In the genomic region with DNA sequence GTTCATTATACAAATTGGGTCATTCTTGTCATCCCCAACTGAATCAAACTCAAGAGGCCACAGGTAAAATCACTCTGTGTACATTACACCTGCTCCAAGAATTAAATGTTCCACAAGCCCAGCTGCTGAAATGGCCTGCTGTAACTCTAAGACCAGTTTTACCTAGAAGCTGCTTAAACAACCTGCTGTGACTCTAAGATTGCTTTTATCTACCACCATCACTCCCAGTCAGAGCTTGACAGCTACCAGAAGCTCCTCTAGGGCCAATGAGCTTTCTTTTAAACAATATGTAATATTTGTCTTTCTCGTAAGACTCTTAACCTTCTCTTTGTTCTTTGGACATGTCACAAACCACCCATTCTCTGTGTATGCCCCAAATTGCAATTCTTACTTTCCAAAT, we compare ENCODE assay signal across 1 cellular context.
A peak's percentile ranks its signal among the peaks of the same experiment; 100 is the strongest.
TF ChIP-seq lines count a peak whose summit lies in the region.

No MANE protein-coding gene starts in this region.

TF ChIP-seq in K562, 482 proteins besides CTCF, POLR2A, EP300 and RAD21 (continued from another document):
- TF ChIP-seq PKNOX1 (IDR thresholded peaks at IDR 0.05) (peak; percentile 37; the same call in 1 of the 2 replicates), CBFA2T2 (conservative IDR thresholded peaks at IDR 0.05) (peak; percentile 67), ZNF699 (CRISPR knock-in tag; IDR thresholded peaks at IDR 0.05; ENCODE audit: insufficient replicate concordance) (no peak), ARID1B (IDR thresholded peaks at IDR 0.05) (peak; percentile 73), CHCHD3 (CRISPR knock-in tag; IDR thresholded peaks at IDR 0.05) (no peak), ETV5 (CRISPR knock-in tag; IDR thresholded peaks at IDR 0.05; ENCODE audit: low read depth) (no peak), XRCC4 (IDR thresholded peaks at IDR 0.05; ENCODE audit: extremely low read depth, insufficient read depth, insufficient read length) (no peak), MEIS2 (IDR thresholded peaks at IDR 0.05; ENCODE audit: partially characterized antibody) (peak; percentile 70), CBFA2T3 (IDR thresholded peaks at IDR 0.05) (peak; percentile 75), ZNF253 (CRISPR knock-in tag; conservative IDR thresholded peaks at IDR 0.05) (no peak), CEBPB (tag; IDR thresholded peaks at IDR 0.05) (no peak), ZFP36 (IDR thresholded peaks at IDR 0.05; ENCODE audit: low read depth, low read length, partially characterized antibody) (peak; percentile 48), E2F3 (CRISPR knock-in tag; IDR thresholded peaks at IDR 0.05) (no peak), NR4A1 (CRISPR knock-in tag; IDR thresholded peaks at IDR 0.05) (no peak), NR4A1 (tag; IDR thresholded peaks at IDR 0.05) (no peak), TCF3 (CRISPR knock-in tag; IDR thresholded peaks at IDR 0.05) (peak; percentile 78), TAL1 (IDR thresholded peaks at IDR 0.05) (peak; percentile 85), MTA2 (IDR thresholded peaks at IDR 0.05; ENCODE audit: low read depth) (peak; percentile 46), IRF1 (CRISPR knock-in tag; IDR thresholded peaks at IDR 0.05; ENCODE audit: borderline replicate concordance) (no peak), HNRNPH1 (optimal IDR thresholded peaks at IDR 0.05; ENCODE audit: low read depth, low read length) (no peak), PHF20 (IDR thresholded peaks at IDR 0.05; ENCODE audit: partially characterized antibody) (no peak)
- TF ChIP-seq, protein P1, sequence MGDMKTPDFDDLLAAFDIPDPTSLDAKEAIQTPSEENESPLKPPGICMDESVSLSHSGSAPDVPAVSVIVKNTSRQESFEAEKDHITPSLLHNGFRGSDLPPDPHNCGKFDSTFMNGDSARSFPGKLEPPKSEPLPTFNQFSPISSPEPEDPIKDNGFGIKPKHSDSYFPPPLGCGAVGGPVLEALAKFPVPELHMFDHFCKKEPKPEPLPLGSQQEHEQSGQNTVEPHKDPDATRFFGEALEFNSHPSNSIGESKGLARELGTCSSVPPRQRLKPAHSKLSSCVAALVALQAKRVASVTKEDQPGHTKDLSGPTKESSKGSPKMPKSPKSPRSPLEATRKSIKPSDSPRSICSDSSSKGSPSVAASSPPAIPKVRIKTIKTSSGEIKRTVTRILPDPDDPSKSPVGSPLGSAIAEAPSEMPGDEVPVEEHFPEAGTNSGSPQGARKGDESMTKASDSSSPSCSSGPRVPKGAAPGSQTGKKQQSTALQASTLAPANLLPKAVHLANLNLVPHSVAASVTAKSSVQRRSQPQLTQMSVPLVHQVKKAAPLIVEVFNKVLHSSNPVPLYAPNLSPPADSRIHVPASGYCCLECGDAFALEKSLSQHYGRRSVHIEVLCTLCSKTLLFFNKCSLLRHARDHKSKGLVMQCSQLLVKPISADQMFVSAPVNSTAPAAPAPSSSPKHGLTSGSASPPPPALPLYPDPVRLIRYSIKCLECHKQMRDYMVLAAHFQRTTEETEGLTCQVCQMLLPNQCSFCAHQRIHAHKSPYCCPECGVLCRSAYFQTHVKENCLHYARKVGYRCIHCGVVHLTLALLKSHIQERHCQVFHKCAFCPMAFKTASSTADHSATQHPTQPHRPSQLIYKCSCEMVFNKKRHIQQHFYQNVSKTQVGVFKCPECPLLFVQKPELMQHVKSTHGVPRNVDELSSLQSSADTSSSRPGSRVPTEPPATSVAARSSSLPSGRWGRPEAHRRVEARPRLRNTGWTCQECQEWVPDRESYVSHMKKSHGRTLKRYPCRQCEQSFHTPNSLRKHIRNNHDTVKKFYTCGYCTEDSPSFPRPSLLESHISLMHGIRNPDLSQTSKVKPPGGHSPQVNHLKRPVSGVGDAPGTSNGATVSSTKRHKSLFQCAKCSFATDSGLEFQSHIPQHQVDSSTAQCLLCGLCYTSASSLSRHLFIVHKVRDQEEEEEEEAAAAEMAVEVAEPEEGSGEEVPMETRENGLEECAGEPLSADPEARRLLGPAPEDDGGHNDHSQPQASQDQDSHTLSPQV (IDR thresholded peaks at IDR 0.05), result no peak
- TF ChIP-seq, protein P2, sequence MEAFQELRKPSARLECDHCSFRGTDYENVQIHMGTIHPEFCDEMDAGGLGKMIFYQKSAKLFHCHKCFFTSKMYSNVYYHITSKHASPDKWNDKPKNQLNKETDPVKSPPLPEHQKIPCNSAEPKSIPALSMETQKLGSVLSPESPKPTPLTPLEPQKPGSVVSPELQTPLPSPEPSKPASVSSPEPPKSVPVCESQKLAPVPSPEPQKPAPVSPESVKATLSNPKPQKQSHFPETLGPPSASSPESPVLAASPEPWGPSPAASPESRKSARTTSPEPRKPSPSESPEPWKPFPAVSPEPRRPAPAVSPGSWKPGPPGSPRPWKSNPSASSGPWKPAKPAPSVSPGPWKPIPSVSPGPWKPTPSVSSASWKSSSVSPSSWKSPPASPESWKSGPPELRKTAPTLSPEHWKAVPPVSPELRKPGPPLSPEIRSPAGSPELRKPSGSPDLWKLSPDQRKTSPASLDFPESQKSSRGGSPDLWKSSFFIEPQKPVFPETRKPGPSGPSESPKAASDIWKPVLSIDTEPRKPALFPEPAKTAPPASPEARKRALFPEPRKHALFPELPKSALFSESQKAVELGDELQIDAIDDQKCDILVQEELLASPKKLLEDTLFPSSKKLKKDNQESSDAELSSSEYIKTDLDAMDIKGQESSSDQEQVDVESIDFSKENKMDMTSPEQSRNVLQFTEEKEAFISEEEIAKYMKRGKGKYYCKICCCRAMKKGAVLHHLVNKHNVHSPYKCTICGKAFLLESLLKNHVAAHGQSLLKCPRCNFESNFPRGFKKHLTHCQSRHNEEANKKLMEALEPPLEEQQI (IDR thresholded peaks at IDR 0.05), result 0 out of 2 replicates have a peak, but pooled peaks have one; percentile 34
